Comparison of ENCODE assay signal across 27 cellular contexts in genomic region chr11:16047073-16047472, GRCh38.
"Had no signal": no experiment of that assay in that cellular context is flagged by ENCODE, and none has a peak within 500 bp of the region (broad histone marks: within the 10 kb centered on the region; RNA-seq: fewer than 3 reads in every experiment).

No MANE protein-coding gene starts in this region.

- DNase-seq: activated CD4-positive, alpha-beta memory T cell treated with anti-CD3 and anti-CD28 coated beads for 36 hours; activated CD4-positive, alpha-beta T cell treated with anti-CD3 and anti-CD28 coated beads for 48 hours; activated CD8-positive, alpha-beta memory T cell treated with anti-CD3 and anti-CD28 coated beads, Interleukin-2, amount 50 U/mL, for 48 hours; activated gamma-delta T cell; activated naive CD4-positive, alpha-beta T cell treated with anti-CD3 and anti-CD28 coated beads, Interleukin-2, amount 10 ng/mL, durations not matched to agents 7 days and 5 days; activated naive CD8-positive, alpha-beta T cell treated with anti-CD3 and anti-CD28 coated beads, Interleukin-2, amount 10 ng/mL, durations not matched to agents 7 days and 5 days; activated T-cell treated with anti-CD3 and anti-CD28 coated beads, Interleukin-2, amount 50 U/mL, for 24 hours; cortex of kidney; foreskin melanocyte; heart right ventricle; kidney glomerular epithelial cell; lower lobe of right lung; mucosa of descending colon; right cardiac atrium; stimulated activated CD4-positive, alpha-beta T cell treated with anti-CD3 and anti-CD28 coated beads, Interleukin-15, amount 100 ng/mL, for 24 hours; stimulated activated CD4-positive, alpha-beta T cell treated with anti-CD3 and anti-CD28 coated beads, Interleukin-2, amount 100 ng/mL, for 24 hours; stimulated activated naive B cell treated with anti-CD40 and anti-IgM and Interleukin-4, amounts not matched to agents 10 μg/mL and 1 μg/mL and 100 μg/mL, for 72 hours; stomach; thyroid gland; upper lobe of left lung had no signal

- H3K4me1 ChIP-seq: esophagus muscularis mucosa, lower lobe of right lung, stomach, thyroid gland, upper lobe of left lung, vagina had no signal

- H3K27me3 Mint-ChIP-seq: activated CD4-positive, alpha-beta memory T cell treated with anti-CD3 and anti-CD28 coated beads for 36 hours; activated naive CD4-positive, alpha-beta T cell treated with anti-CD3 and anti-CD28 coated beads, Interleukin-2, amount 10 ng/mL, durations not matched to agents 7 days and 5 days; activated naive CD8-positive, alpha-beta T cell treated with anti-CD3 and anti-CD28 coated beads, Interleukin-2, amount 10 ng/mL, durations not matched to agents 7 days and 5 days; activated T-cell treated with anti-CD3 and anti-CD28 coated beads, Interleukin-2, amount 50 U/mL, for 24 hours; natural killer cell treated with Interleukin-12 subunit alpha and Interleukin-12 subunit beta and Interleukin-15 and Interleukin-18, amount 100 ng/mL, for 72 hours; stimulated activated naive B cell treated with anti-CD40 and anti-IgM and Interleukin-4, amounts not matched to agents 10 μg/mL and 1 μg/mL and 100 μg/mL, for 72 hours had no signal

- H3K9me3 ChIP-seq: esophagus muscularis mucosa, lower lobe of right lung, mucosa of descending colon, stomach, thyroid gland, upper lobe of left lung, vagina had no signal

- H3K36me3 ChIP-seq: lower lobe of right lung, stomach, thyroid gland, upper lobe of left lung, vagina had no signal

- H3K9me3 Mint-ChIP-seq: activated CD4-positive, alpha-beta memory T cell treated with anti-CD3 and anti-CD28 coated beads for 36 hours; activated naive CD4-positive, alpha-beta T cell treated with anti-CD3 and anti-CD28 coated beads, Interleukin-2, amount 10 ng/mL, durations not matched to agents 7 days and 5 days; activated naive CD8-positive, alpha-beta T cell treated with anti-CD3 and anti-CD28 coated beads, Interleukin-2, amount 10 ng/mL, durations not matched to agents 7 days and 5 days; stimulated activated naive B cell treated with anti-CD40 and anti-IgM and Interleukin-4, amounts not matched to agents 10 μg/mL and 1 μg/mL and 100 μg/mL, for 72 hours; T-helper 2 cell treated with Interferon-gamma antibody and Interleukin-4, amounts not matched to agents 5 μg/mL and 100 μg/mL, for 36 hours had no signal

- H3K27ac Mint-ChIP-seq: activated CD4-positive, alpha-beta memory T cell treated with anti-CD3 and anti-CD28 coated beads for 36 hours; activated naive CD4-positive, alpha-beta T cell treated with anti-CD3 and anti-CD28 coated beads, Interleukin-2, amount 10 ng/mL, durations not matched to agents 7 days and 5 days; activated naive CD8-positive, alpha-beta T cell treated with anti-CD3 and anti-CD28 coated beads, Interleukin-2, amount 10 ng/mL, durations not matched to agents 7 days and 5 days; activated T-cell treated with anti-CD3 and anti-CD28 coated beads, Interleukin-2, amount 50 U/mL, for 24 hours; natural killer cell treated with Interleukin-12 subunit alpha and Interleukin-12 subunit beta and Interleukin-15 and Interleukin-18, amount 100 ng/mL, for 72 hours; stimulated activated naive B cell treated with anti-CD40 and anti-IgM and Interleukin-4, amounts not matched to agents 10 μg/mL and 1 μg/mL and 100 μg/mL, for 72 hours; T-helper 2 cell treated with Interferon-gamma antibody and Interleukin-4, amounts not matched to agents 5 μg/mL and 100 μg/mL, for 36 hours had no signal

- H3K27me3 ChIP-seq: esophagus muscularis mucosa, heart right ventricle, stomach, thyroid gland, upper lobe of left lung, vagina had no signal

- H3K4me3 Mint-ChIP-seq: activated CD4-positive, alpha-beta memory T cell treated with anti-CD3 and anti-CD28 coated beads for 36 hours; activated naive CD4-positive, alpha-beta T cell treated with anti-CD3 and anti-CD28 coated beads, Interleukin-2, amount 10 ng/mL, durations not matched to agents 7 days and 5 days; activated naive CD8-positive, alpha-beta T cell treated with anti-CD3 and anti-CD28 coated beads, Interleukin-2, amount 10 ng/mL, durations not matched to agents 7 days and 5 days; activated T-cell treated with anti-CD3 and anti-CD28 coated beads, Interleukin-2, amount 50 U/mL, for 24 hours; natural killer cell treated with Interleukin-12 subunit alpha and Interleukin-12 subunit beta and Interleukin-15 and Interleukin-18, amount 100 ng/mL, for 72 hours; stimulated activated naive B cell treated with anti-CD40 and anti-IgM and Interleukin-4, amounts not matched to agents 10 μg/mL and 1 μg/mL and 100 μg/mL, for 72 hours; T-helper 2 cell treated with Interferon-gamma antibody and Interleukin-4, amounts not matched to agents 5 μg/mL and 100 μg/mL, for 36 hours had no signal

- ATAC-seq: activated CD4-positive, CD25-positive, alpha-beta regulatory T cell treated with anti-CD3 and anti-CD28 coated beads, Interleukin-2, amount 50 U/mL, for 24 hours; heart right ventricle; left lobe of liver; lower lobe of right lung; mucosa of descending colon; natural killer cell treated with Interleukin-12 subunit alpha and Interleukin-12 subunit beta and Interleukin-15 and Interleukin-18, amount 100 ng/mL, for 72 hours; right cardiac atrium; stimulated activated naive B cell treated with anti-CD40 and anti-IgM and Interleukin-4, amounts not matched to agents 10 μg/mL and 1 μg/mL and 100 μg/mL, for 72 hours had no signal

- H3K36me3 Mint-ChIP-seq: activated CD4-positive, alpha-beta memory T cell treated with anti-CD3 and anti-CD28 coated beads for 36 hours; activated naive CD4-positive, alpha-beta T cell treated with anti-CD3 and anti-CD28 coated beads, Interleukin-2, amount 10 ng/mL, durations not matched to agents 7 days and 5 days; activated naive CD8-positive, alpha-beta T cell treated with anti-CD3 and anti-CD28 coated beads, Interleukin-2, amount 10 ng/mL, durations not matched to agents 7 days and 5 days; natural killer cell treated with Interleukin-12 subunit alpha and Interleukin-12 subunit beta and Interleukin-15 and Interleukin-18, amount 100 ng/mL, for 72 hours; stimulated activated naive B cell treated with anti-CD40 and anti-IgM and Interleukin-4, amounts not matched to agents 10 μg/mL and 1 μg/mL and 100 μg/mL, for 72 hours had no signal

- H3K27ac ChIP-seq: esophagus muscularis mucosa, heart right ventricle, lower lobe of right lung, stomach, thyroid gland, upper lobe of left lung, vagina, VCaP had no signal

- H3K4me1 Mint-ChIP-seq: activated naive CD4-positive, alpha-beta T cell treated with anti-CD3 and anti-CD28 coated beads, Interleukin-2, amount 10 ng/mL, durations not matched to agents 7 days and 5 days; activated naive CD8-positive, alpha-beta T cell treated with anti-CD3 and anti-CD28 coated beads, Interleukin-2, amount 10 ng/mL, durations not matched to agents 7 days and 5 days; stimulated activated naive B cell treated with anti-CD40 and anti-IgM and Interleukin-4, amounts not matched to agents 10 μg/mL and 1 μg/mL and 100 μg/mL, for 72 hours had no signal

- H3K4me3 ChIP-seq: esophagus muscularis mucosa, heart right ventricle, lower lobe of right lung, mucosa of descending colon, stomach, thyroid gland, upper lobe of left lung, vagina had no signal
